8 cellular contexts compared by ENCODE assay signal in the genomic region with DNA sequence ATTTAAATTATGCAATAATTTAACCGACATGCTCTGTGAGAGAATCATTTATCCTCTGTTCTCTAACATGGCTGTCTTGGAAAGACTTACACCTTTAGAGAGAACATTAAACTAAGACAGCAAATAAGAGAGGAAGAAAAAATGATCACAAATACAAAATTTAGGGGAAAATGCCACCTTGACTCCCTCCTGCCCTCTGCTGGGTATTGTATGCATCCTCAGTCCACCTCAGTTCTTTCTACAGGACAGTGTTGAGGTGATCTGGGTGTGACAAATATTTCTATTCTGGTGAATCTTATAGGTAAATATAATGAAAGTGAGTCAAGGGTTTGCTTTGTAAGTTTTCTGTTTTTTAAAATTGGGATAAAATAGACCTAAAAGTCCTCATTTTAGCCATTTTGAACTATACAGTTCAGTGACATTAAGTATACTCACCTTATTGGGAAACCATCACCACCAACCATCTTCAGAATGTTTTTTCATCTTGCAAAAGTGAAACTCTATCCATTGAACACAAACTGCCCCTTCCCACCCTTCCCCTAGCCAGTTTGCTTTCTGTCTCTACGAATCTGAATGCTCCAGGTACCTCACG.
DNase-seq lines count a peak whose midpoint lies in the region; ATAC-seq, FAIRE-seq and TF ChIP-seq lines count a peak whose summit lies in the region.

No MANE protein-coding gene starts in this region.

- BruUV-seq in Calu3 (replicated peaks; lab: Mats Ljungman, UMichigan) = no TSS peak

- no peak for TF ChIP-seq EP300 in gastroesophageal sphincter (IDR thresholded peaks at IDR 0.05)

- peaks cover 11% of the 10 kb centered on the region for H3K27me3 Mint-ChIP-seq in Calu3 (ENCODE audit: unreplicated experiment)

- DNase-seq in Calu3 (peak; percentile 27), H54 (ENCODE audit: insufficient read length, low spot score) (peak; percentile 12), testis (no peak), NCI-H2171 (lab: John Stamatoyannopoulos, UW) (no peak)

- FAIRE-seq in H54 (lab: Jason Lieb, UNC) = no peak

- H3K27me3 ChIP-seq in gastroesophageal sphincter (peaks cover 6% of the 10 kb centered on the region), testis (no peaks in the 10 kb centered on the region)

- H3K9me3 ChIP-seq in gastroesophageal sphincter (no peaks in the 10 kb centered on the region), testis (no peaks in the 10 kb centered on the region)

- TF ChIP-seq CTCF in Calu3 (IDR thresholded peaks at IDR 0.05; ENCODE audit: unreplicated experiment) = peak; percentile 61
- peak; percentile 77 for TF ChIP-seq CTCF in VCaP (conservative IDR thresholded peaks at IDR 0.05)
- peak; percentile 27 to 62 (median 34) for TF ChIP-seq CTCF in gastroesophageal sphincter (IDR thresholded peaks at IDR 0.05)
- peak in 2 of 3 experiments; percentile 64 to 70 for TF ChIP-seq CTCF in testis (IDR thresholded peaks at IDR 0.05)

- no peak overlapping the region for H3K4me3 ChIP-seq in gastroesophageal sphincter
- no peak overlapping the region for H3K4me3 ChIP-seq in testis

- H3K4me1 ChIP-seq in gastroesophageal sphincter (peaks cover 0 to 6% (median 0%) of the 10 kb centered on the region in 3 donors), testis (peaks cover 4% of the 10 kb centered on the region)

- 82 to 86% methylated on average over 3 of the region's 3 CpGs for WGBS in gastroesophageal sphincter (ENCODE audit: low coverage in 1 of 2), 2 donors
- WGBS in testis, 2 donors = 87 to 96% methylated on average over 3 of the region's 3 CpGs

- no peaks in the 10 kb centered on the region for H3K36me3 Mint-ChIP-seq in Calu3 (ENCODE audit: insufficient read depth, unreplicated experiment)

- H3K9me3 Mint-ChIP-seq in Calu3 (ENCODE audit: low read depth, unreplicated experiment) = no peaks in the 10 kb centered on the region

- TF ChIP-seq POLR2A in H54 (IDR thresholded peaks at IDR 0.05; ENCODE audit: low read depth, low read length) (no peak), gastroesophageal sphincter (IDR thresholded peaks at IDR 0.05) (no peak), testis (IDR thresholded peaks at IDR 0.05) (no peak)

- no peak for ATAC-seq in gastroesophageal sphincter
- ATAC-seq in HG03354 (IDR thresholded peaks at IDR 0.05; ENCODE audit: poor library complexity, severe bottlenecking, unreplicated experiment) = no peak
- ATAC-seq in GM19452 (IDR thresholded peaks at IDR 0.05; ENCODE audit: unreplicated experiment) = no peak

- intact Hi-C loops in Calu3 (cut with micrococcal nuclease; ENCODE audit: unreplicated experiment) (loop anchor here (1.0 to 10.0 kb wide), 3 partner anchors 275 to 325 kb away; no protein-coding TSS in a partner anchor), testis (cut with DNase I; ENCODE audit: low total_unique reads) (no loop called here)

- H3K27ac ChIP-seq in VCaP (no peak overlapping the region), gastroesophageal sphincter (no peak overlapping the region), testis (no peak overlapping the region)

- H3K4me3 Mint-ChIP-seq in Calu3 (ENCODE audit: low read depth, unreplicated experiment) = no peak overlapping the region

- no peak overlapping the region for H3K27ac Mint-ChIP-seq in Calu3 (ENCODE audit: unreplicated experiment)

- no peaks in the 10 kb centered on the region for H3K36me3 ChIP-seq in gastroesophageal sphincter
- H3K36me3 ChIP-seq in testis (ENCODE audit: low read depth, missing control alignments) = no peaks in the 10 kb centered on the region

- CTCF ChIA-PET in Calu3 (lab: Charles Lee) = no interaction called here

- H3K4me1 Mint-ChIP-seq in Calu3 (ENCODE audit: low read depth, unreplicated experiment) = no peaks in the 10 kb centered on the region

Comparison
In these comparisons a context has a peak if more than half of its experiments do, and no peak if none do; other contexts are left out.
1. DNase-seq: peak in Calu3 (single experiment) and H54 (single experiment); none in testis (single experiment) and NCI-H2171 (single experiment).
2. Peak in every context shown above with its lines, with median percentiles within 50 percentile points of each other: CTCF ChIP-seq.